Comparison of ENCODE assay signal across 27 cellular contexts in genomic region chr3:128218858-128219257, GRCh38.
"Had no signal": no experiment of that assay in that cellular context is flagged by ENCODE, and none has a peak within 500 bp of the region (broad histone marks: within the 10 kb centered on the region; RNA-seq: fewer than 3 reads in every experiment).

No MANE protein-coding gene starts in this region.

- H2AFZ ChIP-seq: parathyroid adenoma had no signal

- H3K9ac ChIP-seq: parathyroid adenoma had no signal

- DNase-seq: activated CD4-positive, alpha-beta memory T cell treated with anti-CD3 and anti-CD28 coated beads, Interleukin-2, amount 10 ng/mL, durations not matched to agents 7 days and 5 days; activated CD4-positive, alpha-beta T cell treated with anti-CD3 and anti-CD28 coated beads for 1 hour; activated CD4-positive, alpha-beta T cell treated with anti-CD3 and anti-CD28 coated beads, Interleukin-2, amount 10 ng/mL, durations not matched to agents 7 days and 5 days; activated CD8-positive, alpha-beta memory T cell treated with anti-CD3 and anti-CD28 coated beads, Interleukin-2, amount 50 U/mL, for 48 hours; activated gamma-delta T cell; activated naive CD4-positive, alpha-beta T cell treated with anti-CD3 and anti-CD28 coated beads, Interleukin-2, amount 10 ng/mL, durations not matched to agents 7 days and 5 days; activated T-cell treated with anti-CD3 and anti-CD28 coated beads, Interleukin-2, amount 50 U/mL, for 24 hours; amniotic stem cell; effector memory CD4-positive, alpha-beta T cell; gastrocnemius medialis; hippocampal formation; left cardiac atrium; mammary epithelial cell; midbrain; naive thymus-derived CD4-positive, alpha-beta T cell; occipital lobe; stimulated activated CD4-positive, alpha-beta T cell treated with anti-CD3 and anti-CD28 coated beads, Interleukin-15, amount 100 ng/mL, for 24 hours; stimulated activated CD4-positive, alpha-beta T cell treated with anti-CD3 and anti-CD28 coated beads, Interleukin-2, amount 100 ng/mL, for 24 hours; stimulated activated naive CD4-positive, alpha-beta T cell treated with Interleukin-2 at 50 U/mL for 16 hours; T-helper 17 cell; T1000; upper lobe of left lung had no signal

- H3K4me1 ChIP-seq: breast epithelium, vagina had no signal

- H3K27me3 ChIP-seq: breast epithelium, gastrocnemius medialis, right atrium auricular region, upper lobe of left lung, vagina had no signal

- H3K4me3 ChIP-seq: breast epithelium, gastrocnemius medialis, right atrium auricular region, upper lobe of left lung, vagina had no signal

- H3K9me3 ChIP-seq: gastrocnemius medialis, vagina had no signal

- H3K36me3 ChIP-seq: breast epithelium, gastrocnemius medialis, right atrium auricular region, upper lobe of left lung, vagina had no signal

- ATAC-seq: gastrocnemius medialis; naive thymus-derived CD4-positive, alpha-beta T cell; T-helper 17 cell; WTC11 had no signal

- H3K27ac ChIP-seq: breast epithelium, gastrocnemius medialis, parathyroid adenoma, right atrium auricular region, upper lobe of left lung, vagina had no signal
